ENCODE assay signal across 12 cellular contexts in genomic region chr15:70323111-70323851, GRCh38.
A peak's percentile ranks its signal among the peaks of the same experiment; 100 is the strongest.
DNase-seq lines count a peak whose midpoint lies in the region; ATAC-seq, FAIRE-seq and TF ChIP-seq lines count a peak whose summit lies in the region.
"Had no signal": no experiment of that assay in that cellular context is flagged by ENCODE, and none has a peak within 500 bp of the region (broad histone marks: within the 10 kb centered on the region; RNA-seq: fewer than 3 reads in every experiment).

No MANE protein-coding gene starts in this region.

- H3K27me3 ChIP-seq in testis, result no peaks in the 10 kb centered on the region
- no peaks in the 10 kb centered on the region for H3K27me3 ChIP-seq in small intestine (ENCODE audit: control insufficient read depth in 2 of 2, insufficient read depth in 2 of 2, low read length in 2 of 2)

- intact Hi-C loops in left colon (cut with DNase I, micrococcal nuclease), result no loop called here
- intact Hi-C loops in testis (cut with DNase I; ENCODE audit: low total_unique reads), result loop anchor here (10.0 kb wide), 1 partner anchor 58 kb away; no protein-coding TSS in a partner anchor

- 56 to 62% methylated on average over 11 of the region's 11 CpGs for whole genome bisulfite sequencing in testis, 2 donors
- 66 to 89% (median 89%) methylated on average over 11 of the region's 11 CpGs for WGBS in small intestine, 3 donors

- DNase-seq in DMS 273 (lab: John Stamatoyannopoulos, UW; ENCODE audit: unreplicated experiment), result peak; percentile 63
- DNase-seq in DMS 273 treated with DMSO at 0.1 percent for 48 hours (lab: John Stamatoyannopoulos, UW), result no peak
- DNase-seq in left colon, result peak; percentile 27 to 50
- peak; percentile 64 for DNase-seq in testis
- DNase-seq in T-helper 9 cell, result no peak
- DNase-seq in small intestine, result no peak
- no peak for DNase-seq in activated CD4-positive, alpha-beta T cell treated with anti-CD3 and anti-CD28 coated beads, Interleukin-2, amount 50 U/mL, for 4 hours
- DNase-seq: 8988T; activated CD4-positive, alpha-beta T cell treated with anti-CD3 and anti-CD28 coated beads for 1 hour; NCI-H2081 treated with DMSO at 0.1 percent for 48 hours had no signal

- H3K9me3 ChIP-seq in testis, result no peaks in the 10 kb centered on the region
- no peaks in the 10 kb centered on the region for H3K9me3 ChIP-seq in small intestine (ENCODE audit: control insufficient read depth, low read depth)
- H3K9me3 ChIP-seq: mucosa of descending colon had no signal

- TF ChIP-seq CTCF in testis (IDR thresholded peaks at IDR 0.05), result no peak

- H3K4me1 ChIP-seq in testis (peaks cover 11% of the 10 kb centered on the region), small intestine (ENCODE audit: control insufficient read depth in 2 of 2, insufficient read depth in 1 of 2, low read depth in 1 of 2, low read length in 1 of 2) (peaks cover 2 to 3% of the 10 kb centered on the region in 2 donors)

- ATAC-seq in SK-N-SH treated with all-trans-retinoic acid at 6 μM for 48 hours (peak; percentile 45), left colon (no peak)
- ATAC-seq: mucosa of descending colon had no signal

- H3K4me3 ChIP-seq in testis (no peak overlapping the region), small intestine (ENCODE audit: low read depth in 1 of 2, low read length in 2 of 2) (no peak overlapping the region)
- H3K4me3 ChIP-seq: mucosa of descending colon had no signal

- no peak for TF ChIP-seq POLR2A in testis (IDR thresholded peaks at IDR 0.05)

- H3K36me3 ChIP-seq in testis (ENCODE audit: low read depth, missing control alignments) (no peaks in the 10 kb centered on the region), small intestine (ENCODE audit: control insufficient read depth in 2 of 2, insufficient read depth in 2 of 2, low read length in 2 of 2) (no peaks in the 10 kb centered on the region)

- FAIRE-seq in small intestine (lab: Jason Lieb, UNC), result no peak

- H3K27ac ChIP-seq in testis (no peak overlapping the region), small intestine (ENCODE audit: low read depth in 1 of 2, low read length in 1 of 2) (peak overlapping the region in 1 of 2 donors; percentile 48)

TF ChIP-seq in SK-N-SH treated with all-trans-retinoic acid at 6 μM for 48 hours, 23 proteins besides CTCF, POLR2A, EP300 and RAD21:
- TF ChIP-seq ZC3H10 (CRISPR knock-in tag; IDR thresholded peaks at IDR 0.05) (no peak), ZNF565 (CRISPR knock-in tag; conservative IDR thresholded peaks at IDR 0.05; ENCODE audit: low read depth) (0 out of 2 replicates have a peak, but pooled peaks have one; percentile 67)
TF ChIP-seq in SK-N-SH treated with all-trans-retinoic acid at 6 μM for 48 hours: peak in this region for 1.

Comparison
In these comparisons a context has a peak if more than half of its experiments do, and no peak if none do; other contexts are left out.
1. DNase-seq: peak in DMS 273 (single experiment), left colon (2 of 2) and testis (single experiment); none in DMS 273 treated with DMSO at 0.1 percent for 48 hours (single experiment), T-helper 9 cell (single experiment), small intestine (single experiment) and activated CD4-positive, alpha-beta T cell treated with anti-CD3 and anti-CD28 coated beads, Interleukin-2, amount 50 U/mL, for 4 hours (0 of 2).